14 cellular contexts compared by ENCODE assay signal in genomic region chr2:117936871-117937428, GRCh38.
"Had no signal": no experiment of that assay in that cellular context is flagged by ENCODE, and none has a peak within 500 bp of the region (broad histone marks: within the 10 kb centered on the region; RNA-seq: fewer than 3 reads in every experiment).

No MANE protein-coding gene starts in this region.

- H3K4me3 Mint-ChIP-seq: activated CD8-positive, alpha-beta T cell treated with anti-CD3 and anti-CD28 coated beads for 36 hours; activated naive CD4-positive, alpha-beta T cell treated with anti-CD3 and anti-CD28 coated beads for 36 hours; stimulated activated effector memory CD8-positive, alpha-beta T cell treated with anti-CD3 and anti-CD28 coated beads, Interleukin-12 subunit alpha, Interleukin-12 subunit beta, amount 100 ng/mL, for 72 hours had no signal

- H3K27me3 Mint-ChIP-seq: activated CD8-positive, alpha-beta T cell treated with anti-CD3 and anti-CD28 coated beads for 36 hours had no signal

- H3K4me3 ChIP-seq: coronary artery, tibial nerve had no signal

- H3K27ac ChIP-seq: coronary artery, epithelial cell of prostate, parathyroid adenoma, tibial nerve had no signal

- H3K9me3 ChIP-seq: tibial nerve had no signal

- H2AFZ ChIP-seq: parathyroid adenoma had no signal

- H3K27ac Mint-ChIP-seq: activated CD8-positive, alpha-beta T cell treated with anti-CD3 and anti-CD28 coated beads for 36 hours; activated naive CD4-positive, alpha-beta T cell treated with anti-CD3 and anti-CD28 coated beads for 36 hours; stimulated activated effector memory CD8-positive, alpha-beta T cell treated with anti-CD3 and anti-CD28 coated beads, Interleukin-12 subunit alpha, Interleukin-12 subunit beta, amount 100 ng/mL, for 72 hours had no signal

- H3K9ac ChIP-seq: parathyroid adenoma had no signal

- H3K9me3 Mint-ChIP-seq: activated CD8-positive, alpha-beta T cell treated with anti-CD3 and anti-CD28 coated beads for 36 hours; activated naive CD4-positive, alpha-beta T cell treated with anti-CD3 and anti-CD28 coated beads for 36 hours; stimulated activated effector memory CD8-positive, alpha-beta T cell treated with anti-CD3 and anti-CD28 coated beads, Interleukin-12 subunit alpha, Interleukin-12 subunit beta, amount 100 ng/mL, for 72 hours had no signal

- DNase-seq: activated CD4-positive, alpha-beta T cell treated with anti-CD3 and anti-CD28 coated beads for 1 hour; activated CD8-positive, alpha-beta memory T cell treated with anti-CD3 and anti-CD28 coated beads, Interleukin-2, amount 50 U/mL, for 48 hours; activated CD8-positive, alpha-beta T cell treated with anti-CD3 and anti-CD28 coated beads for 36 hours; activated naive CD4-positive, alpha-beta T cell treated with anti-CD3 and anti-CD28 coated beads for 36 hours; central memory CD4-positive, alpha-beta T cell; effector CD8-positive, alpha-beta T cell; small intestine; SW 1271 had no signal

- H3K4me1 Mint-ChIP-seq: stimulated activated effector memory CD8-positive, alpha-beta T cell treated with anti-CD3 and anti-CD28 coated beads, Interleukin-12 subunit alpha, Interleukin-12 subunit beta, amount 100 ng/mL, for 72 hours had no signal

- H3K79me2 ChIP-seq: parathyroid adenoma had no signal

- ATAC-seq: activated CD8-positive, alpha-beta T cell treated with anti-CD3 and anti-CD28 coated beads for 36 hours; left lobe of liver; stimulated activated effector memory CD8-positive, alpha-beta T cell treated with anti-CD3 and anti-CD28 coated beads, Interleukin-12 subunit alpha, Interleukin-12 subunit beta, amount 100 ng/mL, for 72 hours had no signal

- H3K4me1 ChIP-seq: parathyroid adenoma had no signal

- H3K27me3 ChIP-seq: tibial nerve had no signal
